14 cellular contexts compared by ENCODE assay signal in the genomic region with DNA sequence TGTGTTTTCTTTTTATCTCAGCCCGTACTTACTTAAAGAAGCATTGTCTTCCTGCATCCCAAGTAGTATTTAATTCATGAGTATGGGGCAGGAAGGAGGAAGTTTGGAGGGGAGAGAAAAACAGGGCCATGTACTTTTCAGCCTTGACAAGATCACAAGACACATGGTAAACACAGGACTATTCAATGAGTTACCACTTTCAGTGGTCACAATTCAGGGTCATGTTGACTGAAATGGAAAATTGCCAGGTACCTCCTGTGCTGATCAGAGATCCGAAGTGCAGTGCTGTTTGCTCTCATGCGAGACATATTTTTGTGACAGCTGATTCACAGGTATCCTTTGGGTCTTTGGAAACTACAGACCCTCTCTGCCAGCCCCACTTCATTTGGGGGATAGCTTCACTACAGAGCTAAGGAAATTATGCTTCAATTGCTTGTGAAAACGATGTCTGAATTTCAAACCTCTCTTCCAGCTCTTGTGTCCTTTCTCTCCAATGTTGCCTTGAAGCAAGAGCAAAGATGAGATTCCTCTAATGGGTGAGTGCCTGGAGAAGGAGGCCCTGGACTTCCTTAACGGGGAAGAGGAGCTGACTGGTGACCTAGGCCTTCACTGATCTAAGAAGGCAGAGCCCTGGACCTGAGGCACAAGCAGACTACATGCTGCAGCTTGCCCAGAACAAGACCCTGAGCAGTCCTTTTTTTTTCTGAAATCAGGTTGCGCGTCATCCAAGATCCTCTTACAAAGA. TPM values are rescaled to one million over a fixed set of nuclear protein-coding genes. Genes with fewer than 3 reads are reported as not detected.
A peak's percentile ranks its signal among the peaks of the same experiment; 100 is the strongest.
DNase-seq lines count a peak whose midpoint lies in the region; ATAC-seq and TF ChIP-seq lines count a peak whose summit lies in the region.
"Had no signal": no experiment of that assay in that cellular context is flagged by ENCODE, and none has a peak within 500 bp of the region (broad histone marks: within the 10 kb centered on the region; RNA-seq: fewer than 3 reads in every experiment).

No MANE protein-coding gene starts in this region.

- DNase-seq in GM12865 (ENCODE audit: low read depth), result peak; percentile 63
- DNase-seq in NCI-H146 (lab: John Stamatoyannopoulos, UW), result peak; percentile 83
- peak in 3 of 4 donors; percentile 50 to 67 (median 57) for DNase-seq in body of pancreas
- DNase-seq in mesothelial cell of epicardium (ENCODE audit: low spot score in 2 of 2, unreplicated experiment in 2 of 2), result no peak
- DNase-seq in natural killer cell, result no peak
- no peak for DNase-seq in left ventricle myocardium inferior
- no peak for DNase-seq in activated CD8-positive, alpha-beta memory T cell treated with anti-CD3 and anti-CD28 coated beads, Interleukin-2, amount 10 ng/mL, durations not matched to agents 7 days and 5 days
- no peak for DNase-seq in activated CD4-positive, alpha-beta T cell treated with anti-CD3 and anti-CD28 coated beads for 36 hours
- DNase-seq: anterior cingulate cortex; DMS79; Karpas-422; stimulated activated CD4-positive, alpha-beta T cell treated with anti-CD3 and anti-CD28 coated beads, Interleukin-1b, Interleukin-23, amount 100 ng/mL, for 48 hours; T-helper 17 cell had no signal

- H3K9me3 Mint-ChIP-seq in mesothelial cell of epicardium (peaks cover 35% of the 10 kb centered on the region), natural killer cell (peaks cover 5 to 12% of the 10 kb centered on the region in 2 donors)
- H3K9me3 Mint-ChIP-seq in activated CD8-positive, alpha-beta memory T cell treated with anti-CD3 and anti-CD28 coated beads, Interleukin-2, amount 10 ng/mL, durations not matched to agents 7 days and 5 days (ENCODE audit: low read depth), result peaks cover 4% of the 10 kb centered on the region
- peaks cover 10% of the 10 kb centered on the region for H3K9me3 Mint-ChIP-seq in activated CD4-positive, alpha-beta T cell treated with anti-CD3 and anti-CD28 coated beads for 36 hours (ENCODE audit: low read depth)

- TF ChIP-seq POLR2A in body of pancreas (IDR thresholded peaks at IDR 0.05), result no peak

- CTCF ChIA-PET in activated CD8-positive, alpha-beta memory T cell treated with anti-CD3 and anti-CD28 coated beads, Interleukin-2, amount 10 ng/mL, durations not matched to agents 7 days and 5 days (lab: Charles Lee), result no interaction called here
- CTCF ChIA-PET in activated CD4-positive, alpha-beta T cell treated with anti-CD3 and anti-CD28 coated beads for 36 hours (lab: Charles Lee), result no interaction called here

- H3K27ac Mint-ChIP-seq in mesothelial cell of epicardium (peak overlapping the region; percentile 85), natural killer cell (no peak overlapping the region)
- no peak overlapping the region for H3K27ac Mint-ChIP-seq in activated CD8-positive, alpha-beta memory T cell treated with anti-CD3 and anti-CD28 coated beads, Interleukin-2, amount 10 ng/mL, durations not matched to agents 7 days and 5 days
- no peak overlapping the region for H3K27ac Mint-ChIP-seq in activated CD4-positive, alpha-beta T cell treated with anti-CD3 and anti-CD28 coated beads for 36 hours
- H3K27ac Mint-ChIP-seq: progenitor cell of endocrine pancreas, T-helper 17 cell had no signal

- H3K9me3 ChIP-seq in body of pancreas (no peaks in the 10 kb centered on the region), left ventricle myocardium inferior (replicated peaks) (peaks cover 19% of the 10 kb centered on the region)

- peaks cover 45% of the 10 kb centered on the region for H3K4me1 ChIP-seq in body of pancreas
- H3K4me1 ChIP-seq in left ventricle myocardium inferior, result no peaks in the 10 kb centered on the region

- H3K27ac ChIP-seq in body of pancreas (peak overlapping the region; percentile 47 to 77 (median 72)), left ventricle myocardium inferior (replicated peaks) (no peak overlapping the region)

- POLR2A ChIA-PET in activated CD4-positive, alpha-beta T cell treated with anti-CD3 and anti-CD28 coated beads for 36 hours (lab: Charles Lee), result no interaction called here

- H3K36me3 ChIP-seq in body of pancreas (replicated peaks in 1 of 2; ENCODE audit: insufficient read depth in 1 of 2, low read depth in 2 of 2) (peaks cover 0 to 2% of the 10 kb centered on the region in 2 donors), left ventricle myocardium inferior (peaks cover 7% of the 10 kb centered on the region)

- no peaks in the 10 kb centered on the region for H3K27me3 ChIP-seq in body of pancreas
- H3K27me3 ChIP-seq in left ventricle myocardium inferior (ENCODE audit: low read depth), result no peaks in the 10 kb centered on the region

- peaks cover 14% of the 10 kb centered on the region for H3K27me3 Mint-ChIP-seq in mesothelial cell of epicardium (ENCODE audit: low read depth)
- H3K27me3 Mint-ChIP-seq in natural killer cell (ENCODE audit: low read depth in 2 of 2), result peaks cover 0 to 6% of the 10 kb centered on the region in 2 donors
- H3K27me3 Mint-ChIP-seq in activated CD8-positive, alpha-beta memory T cell treated with anti-CD3 and anti-CD28 coated beads, Interleukin-2, amount 10 ng/mL, durations not matched to agents 7 days and 5 days, result peaks cover 13% of the 10 kb centered on the region
- H3K27me3 Mint-ChIP-seq in activated CD4-positive, alpha-beta T cell treated with anti-CD3 and anti-CD28 coated beads for 36 hours, result peaks cover 19% of the 10 kb centered on the region
- H3K27me3 Mint-ChIP-seq: progenitor cell of endocrine pancreas had no signal

- H3K4me3 Mint-ChIP-seq in mesothelial cell of epicardium (no peak overlapping the region), natural killer cell (no peak overlapping the region)
- H3K4me3 Mint-ChIP-seq in activated CD8-positive, alpha-beta memory T cell treated with anti-CD3 and anti-CD28 coated beads, Interleukin-2, amount 10 ng/mL, durations not matched to agents 7 days and 5 days, result no peak overlapping the region
- H3K4me3 Mint-ChIP-seq in activated CD4-positive, alpha-beta T cell treated with anti-CD3 and anti-CD28 coated beads for 36 hours, result no peak overlapping the region
- H3K4me3 Mint-ChIP-seq: T-helper 17 cell had no signal

- peak; percentile 90 for ATAC-seq in body of pancreas
- ATAC-seq in natural killer cell, result no peak
- ATAC-seq in activated CD8-positive, alpha-beta memory T cell treated with anti-CD3 and anti-CD28 coated beads, Interleukin-2, amount 10 ng/mL, durations not matched to agents 7 days and 5 days, result no peak
- no peak for ATAC-seq in activated CD4-positive, alpha-beta T cell treated with anti-CD3 and anti-CD28 coated beads for 36 hours
- ATAC-seq: T-helper 17 cell had no signal

- peaks cover 20% of the 10 kb centered on the region for H3K4me1 Mint-ChIP-seq in mesothelial cell of epicardium
- no peaks in the 10 kb centered on the region for H3K4me1 Mint-ChIP-seq in natural killer cell
- H3K4me1 Mint-ChIP-seq in activated CD8-positive, alpha-beta memory T cell treated with anti-CD3 and anti-CD28 coated beads, Interleukin-2, amount 10 ng/mL, durations not matched to agents 7 days and 5 days, result no peaks in the 10 kb centered on the region
- H3K4me1 Mint-ChIP-seq in activated CD4-positive, alpha-beta T cell treated with anti-CD3 and anti-CD28 coated beads for 36 hours, result no peaks in the 10 kb centered on the region
- H3K4me1 Mint-ChIP-seq: T-helper 17 cell had no signal

- TF ChIP-seq CTCF in GM12865 (IDR thresholded peaks at IDR 0.05; ENCODE audit: insufficient read depth, low read depth, low read length, missing control alignments), result no peak
- TF ChIP-seq CTCF in body of pancreas (IDR thresholded peaks at IDR 0.05), result no peak
- no peak for TF ChIP-seq CTCF in mesothelial cell of epicardium (IDR thresholded peaks at IDR 0.05; ENCODE audit: unreplicated experiment)
- no peak for TF ChIP-seq CTCF in natural killer cell (IDR thresholded peaks at IDR 0.05)
- no peak for TF ChIP-seq CTCF in left ventricle myocardium inferior (IDR thresholded peaks at IDR 0.05; ENCODE audit: borderline replicate concordance)

- H3K4me3 ChIP-seq in GM12865 (ENCODE audit: low read depth, low read length), result no peak overlapping the region
- no peak overlapping the region for H3K4me3 ChIP-seq in body of pancreas
- H3K4me3 ChIP-seq in left ventricle myocardium inferior, result no peak overlapping the region

- intact Hi-C loops in body of pancreas (cut with DNase I), result no loop called here
- intact Hi-C loops in natural killer cell (cut with micrococcal nuclease), result no loop called here
- intact Hi-C loops in left ventricle myocardium inferior (cut with micrococcal nuclease), result no loop called here
- intact Hi-C loops in activated CD4-positive, alpha-beta T cell treated with anti-CD3 and anti-CD28 coated beads for 36 hours (cut with DNase I, micrococcal nuclease), result no loop called here

- WGBS in body of pancreas, 2 donors, result 48% methylated on average over 7 of the region's 7 CpGs

- peaks cover 55% of the 10 kb centered on the region for H3K36me3 Mint-ChIP-seq in mesothelial cell of epicardium
- no peaks in the 10 kb centered on the region for H3K36me3 Mint-ChIP-seq in natural killer cell
- no peaks in the 10 kb centered on the region for H3K36me3 Mint-ChIP-seq in activated CD8-positive, alpha-beta memory T cell treated with anti-CD3 and anti-CD28 coated beads, Interleukin-2, amount 10 ng/mL, durations not matched to agents 7 days and 5 days
- no peaks in the 10 kb centered on the region for H3K36me3 Mint-ChIP-seq in activated CD4-positive, alpha-beta T cell treated with anti-CD3 and anti-CD28 coated beads for 36 hours (ENCODE audit: low read depth)

RNA-seq across cellular contexts. Expression of a gene that starts 44.2 kb away (rescaled TPM):
- total RNA-seq in body of pancreas, result 10 to 100 TPM; 27.5 to 31.3 TPM
- total RNA-seq in mesothelial cell of epicardium, result 9.3 to 12.0 TPM (median 11.5 TPM) in 3 replicates
- not detected for total RNA-seq in natural killer cell
- 0.41 TPM for total RNA-seq in left ventricle myocardium inferior
- total RNA-seq in activated CD8-positive, alpha-beta memory T cell treated with anti-CD3 and anti-CD28 coated beads, Interleukin-2, amount 10 ng/mL, durations not matched to agents 7 days and 5 days, result not detected
- total RNA-seq in activated CD4-positive, alpha-beta T cell treated with anti-CD3 and anti-CD28 coated beads for 36 hours, result under 1 TPM in 1 of 2 experiments, not detected in 1; 0.11 TPM
- total RNA-seq: T-helper 17 cell had no signal

Comparison
In these comparisons a context has a peak if more than half of its experiments do, and no peak if none do; other contexts are left out.
1. DNase-seq: peak in GM12865 (single experiment), NCI-H146 (single experiment) and body of pancreas (3 of 4); none in mesothelial cell of epicardium (0 of 2), natural killer cell (single experiment), left ventricle myocardium inferior (single experiment), activated CD8-positive, alpha-beta memory T cell treated with anti-CD3 and anti-CD28 coated beads, Interleukin-2, amount 10 ng/mL, durations not matched to agents 7 days and 5 days (single experiment) and activated CD4-positive, alpha-beta T cell treated with anti-CD3 and anti-CD28 coated beads for 36 hours (single experiment).